In genomic region chr14:100010679-100011078, GRCh38 we compare ENCODE assay signal across 1 cellular context.
TF ChIP-seq lines count a peak whose summit lies in the region.

No MANE protein-coding gene starts in this region.

TF ChIP-seq in HepG2, 621 proteins besides CTCF, POLR2A, EP300 and RAD21 (continued from another document):
- no peak for TF ChIP-seq MAX (IDR thresholded peaks at IDR 0.05)
